Comparison of ENCODE assay signal across 18 cellular contexts in genomic region chr20:34712525-34713192, GRCh38. TPM values are rescaled to one million over a fixed set of nuclear protein-coding genes. Genes with fewer than 3 reads are reported as not detected.
DNase-seq lines count a peak whose midpoint lies in the region; ATAC-seq and TF ChIP-seq lines count a peak whose summit lies in the region.
"Had no signal": no experiment of that assay in that cellular context is flagged by ENCODE, and none has a peak within 500 bp of the region (broad histone marks: within the 10 kb centered on the region; RNA-seq: fewer than 3 reads in every experiment).

No MANE protein-coding gene starts in this region.

- 92% methylated on average over 5 of the region's 5 CpGs for WGBS in SK-N-SH (ENCODE audit: low lambda C conversion rate)

- peaks cover 20 to 21% of the 10 kb centered on the region in 2 experiments for H3K36me3 ChIP-seq in SK-N-SH (replicated peaks in 1 of 2; ENCODE audit: control insufficient read depth in 1 of 2, insufficient read depth in 2 of 2, low read length in 1 of 2)
- peaks cover 27% of the 10 kb centered on the region for H3K36me3 ChIP-seq in RWPE2 (ENCODE audit: low read depth)
- H3K36me3 ChIP-seq in fibroblast of lung (ENCODE audit: control insufficient read depth, insufficient read depth, low read length) = peaks cover 6% of the 10 kb centered on the region
- H3K36me3 ChIP-seq in WERI-Rb-1 = peaks cover 23% of the 10 kb centered on the region
- H3K36me3 ChIP-seq: prostate gland had no signal

- no peak for TF ChIP-seq CTCF in SK-N-SH (IDR thresholded peaks at IDR 0.05)
- TF ChIP-seq CTCF in RWPE2 (IDR thresholded peaks at IDR 0.05; ENCODE audit: poor library complexity, severe bottlenecking) = no peak
- no peak for TF ChIP-seq CTCF in fibroblast of lung (conservative IDR thresholded peaks at IDR 0.05 in 1 of 2, IDR thresholded peaks at IDR 0.05 in 1 of 2; ENCODE audit: low read depth in 1 of 2, low read length in 2 of 2)
- TF ChIP-seq CTCF in osteocyte (IDR thresholded peaks at IDR 0.05) = no peak
- no peak for TF ChIP-seq CTCF in WERI-Rb-1 (IDR thresholded peaks at IDR 0.05; ENCODE audit: low read depth, low read length)

- H3K27me3 Mint-ChIP-seq in osteocyte (ENCODE audit: unreplicated experiment) = no peaks in the 10 kb centered on the region

- H3K36me3 Mint-ChIP-seq in osteocyte (ENCODE audit: unreplicated experiment) = peaks cover 14% of the 10 kb centered on the region

- peak overlapping the region; percentile 12 to 82; a peak in 3 of 4 replicates for H3K27ac ChIP-seq in SK-N-SH (ENCODE audit: low read depth in 2 of 2, low read length in 1 of 2)
- H3K27ac ChIP-seq in RWPE2 (ENCODE audit: poor library complexity, severe bottlenecking) = peak overlapping the region; percentile 16
- peak overlapping the region; percentile 51 for H3K27ac ChIP-seq in fibroblast of lung (ENCODE audit: insufficient read depth, low read length)
- H3K27ac ChIP-seq in WERI-Rb-1 = no peak overlapping the region
- H3K27ac ChIP-seq: esophagus squamous epithelium, prostate gland had no signal

- H3K4me3 ChIP-seq in SK-N-SH (ENCODE audit: low read depth in 2 of 2, low read length in 1 of 2) = no peak overlapping the region
- no peak overlapping the region for H3K4me3 ChIP-seq in RWPE2 (ENCODE audit: severe bottlenecking)
- H3K4me3 ChIP-seq in fibroblast of lung (replicated peaks in 1 of 4; ENCODE audit: control extremely low read depth in 1 of 4, insufficient read depth in 1 of 4, low read depth in 3 of 4, low read length in 4 of 4) = no peak overlapping the region
- no peak overlapping the region for H3K4me3 ChIP-seq in WERI-Rb-1 (ENCODE audit: low read depth, low read length)
- H3K4me3 ChIP-seq: esophagus squamous epithelium, prostate gland had no signal

- POLR2A ChIA-PET in SK-N-SH (lab: Yijun Ruan, JAX) = interaction anchor here (1.3 kb wide), 1 partner anchor 9 kb away, joined by 5 read pairs; the partner anchor contains the start of gene TP53INP2

- H4K20me1 ChIP-seq in SK-N-SH (ENCODE audit: insufficient read depth) (peaks cover 35% of the 10 kb centered on the region), fibroblast of lung (ENCODE audit: control insufficient read depth, extremely low read depth, insufficient read depth, low read length) (no peaks in the 10 kb centered on the region)

- H3K9ac ChIP-seq in SK-N-SH (no peak overlapping the region), fibroblast of lung (ENCODE audit: insufficient read depth, low read length) (no peak overlapping the region)

- H3K79me2 ChIP-seq in SK-N-SH (ENCODE audit: insufficient read depth) = no peaks in the 10 kb centered on the region
- H3K79me2 ChIP-seq in fibroblast of lung (ENCODE audit: control insufficient read depth, insufficient read depth, low read length) = peaks cover 1% of the 10 kb centered on the region

- no peaks in the 10 kb centered on the region for H3K9me3 ChIP-seq in SK-N-SH
- H3K9me3 ChIP-seq in RWPE2 (ENCODE audit: severe bottlenecking) = no peaks in the 10 kb centered on the region
- no peaks in the 10 kb centered on the region for H3K9me3 ChIP-seq in fibroblast of lung (ENCODE audit: control insufficient read depth, insufficient read depth, low read depth, low read length)
- H3K9me3 ChIP-seq in WERI-Rb-1 (ENCODE audit: severe bottlenecking) = no peaks in the 10 kb centered on the region
- H3K9me3 ChIP-seq: esophagus squamous epithelium, prostate gland had no signal

- CTCF ChIA-PET in SK-N-SH (lab: Yijun Ruan, JAX) = interaction anchor here (1.0 to 2.3 kb wide), 4 partner anchors 49 to 400 kb away, joined by 3 to 12 read pairs (median 7); no protein-coding TSS in a partner anchor

- no peak for TF ChIP-seq EP300 in SK-N-SH (IDR thresholded peaks at IDR 0.05; ENCODE audit: borderline replicate concordance in 1 of 2, low read depth in 1 of 2, low read length in 1 of 2)

- H2AFZ ChIP-seq in SK-N-SH (ENCODE audit: low read depth) (no peak overlapping the region), fibroblast of lung (ENCODE audit: low read length) (no peak overlapping the region)

- H3K9me2 ChIP-seq in SK-N-SH = no peaks in the 10 kb centered on the region

- H3K4me2 ChIP-seq in SK-N-SH (peak overlapping the region; percentile 50; the same call in 1 of the 2 replicates), fibroblast of lung (ENCODE audit: extremely low read depth, insufficient read depth, low read length) (no peak overlapping the region)

- H3K9me3 Mint-ChIP-seq in osteocyte (ENCODE audit: unreplicated experiment) = no peaks in the 10 kb centered on the region
- H3K9me3 Mint-ChIP-seq: CD14-positive monocyte had no signal

- H3K4me1 Mint-ChIP-seq in osteocyte (ENCODE audit: unreplicated experiment) = peaks cover 29% of the 10 kb centered on the region

- peak overlapping the region; percentile 58 for H3K27ac Mint-ChIP-seq in osteocyte (ENCODE audit: unreplicated experiment)
- H3K27ac Mint-ChIP-seq: activated CD8-positive, alpha-beta memory T cell treated with anti-CD3 and anti-CD28 coated beads, Interleukin-2, amount 10 ng/mL, durations not matched to agents 7 days and 5 days had no signal

- TF ChIP-seq RAD21 in SK-N-SH (IDR thresholded peaks at IDR 0.05; ENCODE audit: low read length) = no peak

- H3K4me3 Mint-ChIP-seq in osteocyte (ENCODE audit: unreplicated experiment) = no peak overlapping the region
- H3K4me3 Mint-ChIP-seq: activated CD8-positive, alpha-beta memory T cell treated with anti-CD3 and anti-CD28 coated beads, Interleukin-2, amount 10 ng/mL, durations not matched to agents 7 days and 5 days; CD14-positive monocyte had no signal

- peaks cover 30% of the 10 kb centered on the region for H3F3A ChIP-seq in SK-N-SH (replicated peaks; ENCODE audit: insufficient read depth)

- H3K27me3 ChIP-seq in SK-N-SH (ENCODE audit: insufficient read depth) (no peaks in the 10 kb centered on the region), RWPE2 (ENCODE audit: insufficient read depth, poor library complexity, severe bottlenecking) (no peaks in the 10 kb centered on the region), fibroblast of lung (ENCODE audit: control insufficient read depth, insufficient read depth, low read length) (no peaks in the 10 kb centered on the region), WERI-Rb-1 (ENCODE audit: insufficient read depth, low read depth, severe bottlenecking) (no peaks in the 10 kb centered on the region)
- H3K27me3 ChIP-seq: esophagus squamous epithelium had no signal

- DNase-seq in SK-N-SH (no peak), RWPE2 (ENCODE audit: low spot score) (peak; percentile 67), fibroblast of lung (ENCODE audit: low read depth in 2 of 2) (no peak), osteocyte (ENCODE audit: extremely low spot score, unreplicated experiment) (no peak), WERI-Rb-1 (no peak), foreskin melanocyte (no peak)
- DNase-seq in activated CD4-positive, CD25-positive, alpha-beta regulatory T cell treated with anti-CD3 and anti-CD28 coated beads, Interleukin-2, amount 50 U/mL, for 72 hours = no peak
- DNase-seq: activated CD8-positive, alpha-beta memory T cell treated with anti-CD3 and anti-CD28 coated beads, Interleukin-2, amount 10 ng/mL, durations not matched to agents 7 days and 5 days; activated naive CD4-positive, alpha-beta T cell treated with Interleukin-2 at 50 U/mL for 16 hours; DMS79; esophagus squamous epithelium; MM.1S; NCI-H2081 treated with DMSO at 0.1 percent for 48 hours; NCI-H526 treated with DMSO at 0.1 percent for 48 hours; stimulated activated naive CD8-positive, alpha-beta T cell treated with anti-CD3 and anti-CD28 coated beads, Interleukin-15, Interleukin-2, amounts not matched to agents 100 U/mL and 50 U/mL, for 24 hours had no signal

- ATAC-seq in SK-N-SH treated with all-trans-retinoic acid at 6 μM for 48 hours = no peak
- no peak for ATAC-seq in RWPE2 (ENCODE audit: low read depth)
- ATAC-seq: activated CD8-positive, alpha-beta memory T cell treated with anti-CD3 and anti-CD28 coated beads, Interleukin-2, amount 10 ng/mL, durations not matched to agents 7 days and 5 days had no signal

- H3K4me1 ChIP-seq in SK-N-SH (ENCODE audit: control insufficient read depth in 1 of 2, insufficient read depth in 2 of 2, low read depth in 1 of 2, low read length in 1 of 2) (peaks cover 16 to 21% of the 10 kb centered on the region in 2 experiments; a peak in 3 of 4 replicates), RWPE2 (ENCODE audit: insufficient read depth, poor library complexity, severe bottlenecking) (peaks cover 12% of the 10 kb centered on the region), fibroblast of lung (ENCODE audit: control insufficient read depth, extremely low read depth, insufficient read depth, low read length) (peaks cover 20% of the 10 kb centered on the region)

TF ChIP-seq in SK-N-SH, 30 proteins besides CTCF, POLR2A, EP300 and RAD21 (continues in another document):
- TF ChIP-seq SIN3A (IDR thresholded peaks at IDR 0.05; ENCODE audit: borderline replicate concordance, low read depth, low read length) = no peak
- TF ChIP-seq RXRA (IDR thresholded peaks at IDR 0.05; ENCODE audit: borderline replicate concordance, low read depth) = no peak
- TF ChIP-seq CHD2 (IDR thresholded peaks at IDR 0.05; ENCODE audit: low read length, partially characterized antibody) = no peak
- no peak for TF ChIP-seq POLR2AphosphoS5 (IDR thresholded peaks at IDR 0.05; ENCODE audit: low read depth, low read length)
- TF ChIP-seq FOXM1 (IDR thresholded peaks at IDR 0.05; ENCODE audit: low read depth) = no peak

TF ChIP-seq in SK-N-SH treated with all-trans-retinoic acid at 6 μM for 48 hours, 23 proteins besides CTCF, POLR2A, EP300 and RAD21 (continues in another document):
- TF ChIP-seq GLIS3 (CRISPR knock-in tag; IDR thresholded peaks at IDR 0.05) (no peak), ZNF70 (CRISPR knock-in tag; IDR thresholded peaks at IDR 0.05) (no peak), OSR1 (CRISPR knock-in tag; IDR thresholded peaks at IDR 0.05) (no peak)

RNA-seq across cellular contexts. Expression of gene TP53INP2, which starts 8.5 kb away (rescaled TPM):
- polyA plus RNA-seq in SK-N-SH (2012; rRNA removed) = 4.9 and 6.4 TPM in 2 replicates
- polyA plus RNA-seq in SK-N-SH (2012; cell fraction: cytosol; rRNA removed) = 6.0 and 7.1 TPM in 2 replicates
- 13.3 and 21.4 TPM in 2 replicates for polyA plus RNA-seq in SK-N-SH (2012; cell fraction: nucleus; rRNA removed)
- total RNA-seq in fibroblast of lung = 2.3 and 6.4 TPM in 2 replicates
- polyA plus RNA-seq in fibroblast of lung = 9.8 and 10.0 TPM in 2 replicates
- polyA plus RNA-seq in fibroblast of lung (2012) = 20.7 and 28.5 TPM in 2 replicates
- 34.9 and 38.8 TPM in 2 replicates for polyA minus RNA-seq in fibroblast of lung (ENCODE audit: low replicate concordance)
- total RNA-seq in osteocyte = 34.3 and 34.4 TPM in 2 replicates

RNA-seq across cellular contexts. Expression of gene PIGU, which starts 35.8 kb away (rescaled TPM):
- polyA plus RNA-seq in SK-N-SH (2012; rRNA removed) (40.3 and 49.3 TPM in 2 replicates), fibroblast of lung (42.6 and 47.5 TPM in 2 replicates)
- 38.3 and 46.8 TPM in 2 replicates for polyA plus RNA-seq in SK-N-SH (2012; cell fraction: cytosol; rRNA removed)
- polyA plus RNA-seq in SK-N-SH (2012; cell fraction: nucleus; rRNA removed) = 16.2 and 29.8 TPM in 2 replicates
- total RNA-seq in fibroblast of lung (4.9 and 6.4 TPM in 2 replicates), osteocyte (15.5 and 18.2 TPM in 2 replicates)
- polyA plus RNA-seq in fibroblast of lung (2012) = 17.7 and 20.7 TPM in 2 replicates
- polyA minus RNA-seq in fibroblast of lung (ENCODE audit: low replicate concordance) = 36.3 and 40.7 TPM in 2 replicates
